ENCODE assay signal across 12 cellular contexts in the genomic region with DNA sequence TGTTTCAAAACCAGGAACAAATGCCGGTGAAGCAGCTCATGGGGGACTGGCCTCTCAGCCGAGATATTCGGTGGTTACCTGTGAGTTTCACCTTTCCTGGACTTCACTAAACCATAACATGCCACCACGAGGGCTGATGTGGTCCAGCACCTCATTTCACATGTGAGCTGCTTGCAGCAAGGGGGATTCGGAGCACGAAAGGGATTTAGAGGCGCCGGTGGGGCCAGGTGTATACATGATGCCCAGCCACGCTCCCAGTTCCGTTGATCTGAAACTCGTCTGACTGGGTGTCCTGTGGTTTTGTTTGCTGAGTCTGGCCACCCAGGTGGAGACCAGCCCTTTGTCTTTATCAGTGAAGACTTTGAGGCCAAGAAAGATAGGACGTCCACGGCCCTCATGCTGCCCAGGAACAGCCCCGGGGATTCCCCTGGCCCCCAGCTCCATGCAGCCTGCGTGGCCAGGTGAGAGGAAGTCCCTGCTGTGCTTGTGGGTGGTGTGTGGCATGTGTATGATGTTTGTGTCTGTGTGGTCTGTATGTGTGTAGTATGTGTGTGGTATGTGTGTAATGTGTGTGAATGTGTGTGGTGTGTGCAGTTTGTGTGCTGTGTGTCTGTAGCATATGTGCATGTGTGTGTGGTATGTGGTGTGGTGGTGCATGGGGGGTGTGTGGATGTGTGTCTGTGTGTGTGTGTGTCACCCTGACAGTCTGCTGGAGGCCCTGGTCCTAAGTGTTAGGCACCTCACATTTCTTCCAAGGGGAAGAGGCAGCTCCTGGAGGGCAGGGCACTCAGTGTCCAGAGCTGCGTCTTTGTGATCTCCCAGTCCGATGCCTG. TPM values are rescaled to one million over a fixed set of nuclear protein-coding genes. Genes with fewer than 3 reads are reported as not detected.
DNase-seq lines count a peak whose midpoint lies in the region; ATAC-seq and TF ChIP-seq lines count a peak whose summit lies in the region.
"Had no signal": no experiment of that assay in that cellular context is flagged by ENCODE, and none has a peak within 500 bp of the region (broad histone marks: within the 10 kb centered on the region; RNA-seq: fewer than 3 reads in every experiment).

No MANE protein-coding gene starts in this region.

- intact Hi-C loops in CD4-positive, alpha-beta memory T cell (cut with micrococcal nuclease) = no loop called here
- intact Hi-C loops in activated B cell treated with CpG ODN at 0.5 μM for 24 hours (cut with micrococcal nuclease) = no loop called here
- intact Hi-C loops in mucosa of descending colon (cut with DNase I, micrococcal nuclease) = no loop called here

- no peak overlapping the region for H3K4me3 ChIP-seq in CD4-positive, alpha-beta memory T cell (ENCODE audit: low read length in 2 of 2)
- no peak overlapping the region for H3K4me3 ChIP-seq in mucosa of descending colon
- H3K4me3 ChIP-seq: ovary had no signal

- peaks cover 54% of the 10 kb centered on the region for H3K4me1 ChIP-seq in CD4-positive, alpha-beta memory T cell (ENCODE audit: insufficient read depth, low read length)
- peaks cover 28% of the 10 kb centered on the region for H3K4me1 ChIP-seq in mucosa of descending colon (ENCODE audit: low read depth)

- CTCF ChIA-PET in CD4-positive, alpha-beta memory T cell (lab: Charles Lee; ENCODE audit: partially characterized antibody) = no interaction called here
- CTCF ChIA-PET in activated B cell treated with CpG ODN at 0.5 μM for 24 hours (lab: Charles Lee) = interaction anchor here (1.3 kb wide), 1 partner anchor 33 kb away, joined by 3 read pairs; no protein-coding TSS in a partner anchor

- H3K27ac ChIP-seq in CD4-positive, alpha-beta memory T cell (ENCODE audit: low read depth, low read length) = no peak overlapping the region
- H3K27ac ChIP-seq: ovary had no signal

- no peak for DNase-seq in CD4-positive, alpha-beta memory T cell
- DNase-seq in D341Med (ENCODE audit: low spot score) (peak; percentile 13), activated B cell treated with CpG ODN at 0.5 μM for 24 hours (no peak), mucosa of descending colon (peak in 2 of 3 donors; percentile 25 to 45), dermis blood vessel endothelial cell (no peak), GDM1 (lab: John Stamatoyannopoulos, UW) (no peak)
- DNase-seq: activated T-cell treated with anti-CD3 and anti-CD28 coated beads, Interleukin-2, amount 50 U/mL, for 1 hour; NCI-H1105; stimulated activated naive CD4-positive, alpha-beta T cell treated with Interleukin-2 at 50 U/mL for 16 hours had no signal

- no peak for TF ChIP-seq CTCF in activated B cell treated with CpG ODN at 0.5 μM for 24 hours (IDR thresholded peaks at IDR 0.05)
- no peak for TF ChIP-seq CTCF in mucosa of descending colon (IDR thresholded peaks at IDR 0.05)

- H3K36me3 Mint-ChIP-seq in CD4-positive, alpha-beta memory T cell = peaks cover 9 to 11% of the 10 kb centered on the region in 2 donors
- peaks cover 5% of the 10 kb centered on the region for H3K36me3 Mint-ChIP-seq in activated B cell treated with CpG ODN at 0.5 μM for 24 hours (ENCODE audit: low read depth)

- H3K9me3 ChIP-seq in CD4-positive, alpha-beta memory T cell (ENCODE audit: control insufficient read depth in 1 of 2, low read length in 2 of 2) = no peaks in the 10 kb centered on the region
- H3K9me3 ChIP-seq in mucosa of descending colon = no peaks in the 10 kb centered on the region
- H3K9me3 ChIP-seq: ovary had no signal

- no peaks in the 10 kb centered on the region for H3K27me3 ChIP-seq in CD4-positive, alpha-beta memory T cell (ENCODE audit: insufficient read depth, low read length)
- H3K27me3 ChIP-seq: ovary had no signal

- H3K27me3 Mint-ChIP-seq in CD4-positive, alpha-beta memory T cell = no peaks in the 10 kb centered on the region
- no peaks in the 10 kb centered on the region for H3K27me3 Mint-ChIP-seq in activated B cell treated with CpG ODN at 0.5 μM for 24 hours

- ATAC-seq in activated B cell treated with CpG ODN at 0.5 μM for 24 hours (ENCODE audit: low read depth) = no peak
- peak; percentile 23 for ATAC-seq in mucosa of descending colon
- no peak for ATAC-seq in GM18517 (IDR thresholded peaks at IDR 0.05; ENCODE audit: unreplicated experiment)
- ATAC-seq in GM19351 (IDR thresholded peaks at IDR 0.05; ENCODE audit: unreplicated experiment) = no peak

- peaks cover 48 to 73% (median 62%) of the 10 kb centered on the region in 4 donors for H3K4me1 Mint-ChIP-seq in CD4-positive, alpha-beta memory T cell
- peaks cover 68% of the 10 kb centered on the region for H3K4me1 Mint-ChIP-seq in activated B cell treated with CpG ODN at 0.5 μM for 24 hours

- H3K27ac Mint-ChIP-seq in CD4-positive, alpha-beta memory T cell = peak overlapping the region; percentile 19 to 93 (median 88)
- no peak overlapping the region for H3K27ac Mint-ChIP-seq in activated B cell treated with CpG ODN at 0.5 μM for 24 hours

- peak overlapping the region in 7 of 8 donors; percentile 17 to 82 (median 54) for H3K4me3 Mint-ChIP-seq in CD4-positive, alpha-beta memory T cell
- H3K4me3 Mint-ChIP-seq in activated B cell treated with CpG ODN at 0.5 μM for 24 hours = peak overlapping the region; percentile 0

- H3K9me3 Mint-ChIP-seq in CD4-positive, alpha-beta memory T cell = peaks cover 0 to 5% (median 0%) of the 10 kb centered on the region in 8 donors
- H3K9me3 Mint-ChIP-seq in activated B cell treated with CpG ODN at 0.5 μM for 24 hours = no peaks in the 10 kb centered on the region

- no peaks in the 10 kb centered on the region for H3K36me3 ChIP-seq in CD4-positive, alpha-beta memory T cell (ENCODE audit: insufficient read depth, low read length)
- H3K36me3 ChIP-seq in mucosa of descending colon (ENCODE audit: low read depth) = no peaks in the 10 kb centered on the region
- H3K36me3 ChIP-seq: ovary had no signal

- POLR2A ChIA-PET in CD4-positive, alpha-beta memory T cell (lab: Charles Lee; ENCODE audit: partially characterized antibody) = interaction anchor here (1.6 kb wide), 1 partner anchor 34 kb away, joined by 4 read pairs; no protein-coding TSS in a partner anchor
- POLR2A ChIA-PET in activated B cell treated with CpG ODN at 0.5 μM for 24 hours (lab: Charles Lee) = no interaction called here

RNA-seq across cellular contexts. Expression of a gene that starts 23.4 kb away (rescaled TPM):
- 10 to 100 TPM; 39.2 to 41.2 TPM for total RNA-seq in CD4-positive, alpha-beta memory T cell
- 1 to 10 TPM in 1 of 2 donors, under 1 TPM in 1; 0.48 to 2.8 TPM for polyA plus RNA-seq in CD4-positive, alpha-beta memory T cell
- total RNA-seq in activated B cell treated with CpG ODN at 0.5 μM for 24 hours = 18.2 and 19.3 TPM in 2 replicates
- 10 to 100 TPM; 19.1 to 42.9 (median 21.7) TPM for total RNA-seq in mucosa of descending colon
- total RNA-seq in dermis blood vessel endothelial cell = 16.0 and 16.3 TPM in 2 replicates

Comparison
In these comparisons a context has a peak if more than half of its experiments do, and no peak if none do; other contexts are left out.
1. DNase-seq: peak in D341Med (single experiment) and mucosa of descending colon (2 of 3); none in CD4-positive, alpha-beta memory T cell (0 of 5), activated B cell treated with CpG ODN at 0.5 μM for 24 hours (single experiment), dermis blood vessel endothelial cell (single experiment) and GDM1 (single experiment).